Comparison of ENCODE assay signal across 1 cellular context in the genomic region with DNA sequence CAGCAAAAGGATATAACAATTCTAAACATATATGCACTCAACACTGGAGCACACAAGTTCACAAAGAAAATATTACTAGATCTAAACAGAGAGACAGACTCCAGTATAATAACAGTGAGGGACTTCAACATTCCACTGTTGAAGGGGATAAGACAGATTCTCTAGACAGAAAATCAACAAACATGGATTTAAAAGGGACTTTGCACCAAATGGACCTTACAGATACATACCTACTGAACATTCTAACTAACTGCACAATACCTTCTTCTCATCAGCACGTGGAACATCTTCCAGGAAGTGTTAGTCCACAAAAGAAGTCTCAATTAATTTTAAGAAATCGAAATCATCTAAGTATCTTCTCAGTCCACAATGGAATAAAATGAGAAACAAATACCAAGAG.
A peak's percentile ranks its signal among the peaks of the same experiment; 100 is the strongest.
TF ChIP-seq lines count a peak whose summit lies in the region.

No MANE protein-coding gene starts in this region.

TF ChIP-seq in HepG2, 621 proteins besides CTCF, POLR2A, EP300 and RAD21 (continues in another document):
- TF ChIP-seq MIXL1 (CRISPR knock-in tag; IDR thresholded peaks at IDR 0.05) (peak; percentile 49; the same call in 1 of the 2 replicates), NR2F6 (IDR thresholded peaks at IDR 0.05) (no peak), NR2F6 (CRISPR knock-in tag; IDR thresholded peaks at IDR 0.05) (0 out of 2 replicates have a peak, but pooled peaks have one; percentile 16), NCOR1 (IDR thresholded peaks at IDR 0.05; ENCODE audit: borderline replicate concordance, low read length) (peak; percentile 45; the same call in 1 of the 2 replicates), ZBTB8A (CRISPR knock-in tag; IDR thresholded peaks at IDR 0.05; ENCODE audit: borderline replicate concordance, low read depth) (no peak), MED13 (CRISPR knock-in tag; IDR thresholded peaks at IDR 0.05) (no peak), SIN3A (IDR thresholded peaks at IDR 0.05; ENCODE audit: borderline replicate concordance, low read depth, low read length) (no peak), MIER2 (CRISPR knock-in tag; IDR thresholded peaks at IDR 0.05) (peak; percentile 44; the same call in 1 of the 2 replicates), ZFAT (CRISPR knock-in tag; conservative IDR thresholded peaks at IDR 0.05) (no peak), GFI1 (CRISPR knock-in tag; IDR thresholded peaks at IDR 0.05; ENCODE audit: borderline replicate concordance) (0 out of 2 replicates have a peak, but pooled peaks have one; percentile 49), KLF16 (CRISPR knock-in tag; IDR thresholded peaks at IDR 0.05) (0 out of 4 replicates have a peak, but pooled peaks of 1 of the 2 experiments have one; percentile 26), HNF4A (CRISPR knock-in tag; IDR thresholded peaks at IDR 0.05) (peak; percentile 87), AGO1 (IDR thresholded peaks at IDR 0.05; ENCODE audit: low read depth, low read length, poor library complexity, severe bottlenecking) (no peak), NR2C2 (CRISPR knock-in tag; IDR thresholded peaks at IDR 0.05; ENCODE audit: borderline replicate concordance) (no peak), ZNF317 (CRISPR knock-in tag; IDR thresholded peaks at IDR 0.05) (peak; percentile 94), ZBTB7B (CRISPR knock-in tag; IDR thresholded peaks at IDR 0.05) (0 out of 2 replicates have a peak, but pooled peaks have one; percentile 27), ZNF432 (CRISPR knock-in tag; IDR thresholded peaks at IDR 0.05; ENCODE audit: borderline replicate concordance) (no peak), AKAP8 (CRISPR knock-in tag; IDR thresholded peaks at IDR 0.05) (no peak), IRF2 (CRISPR knock-in tag; IDR thresholded peaks at IDR 0.05) (0 out of 2 replicates have a peak, but pooled peaks have one; percentile 46), MXD4 (CRISPR knock-in tag; IDR thresholded peaks at IDR 0.05) (no peak), SSRP1 (CRISPR knock-in tag; IDR thresholded peaks at IDR 0.05) (no peak), TEAD3 (CRISPR knock-in tag; optimal IDR thresholded peaks at IDR 0.05; ENCODE audit: borderline replicate concordance) (peak; percentile 63), SOX5 (CRISPR knock-in tag; IDR thresholded peaks at IDR 0.05; ENCODE audit: borderline replicate concordance) (peak; percentile 52; the same call in 1 of the 2 replicates), ZNF792 (CRISPR knock-in tag; IDR thresholded peaks at IDR 0.05) (0 out of 2 replicates have a peak, but pooled peaks have one; percentile 39), MIER3 (CRISPR knock-in tag; IDR thresholded peaks at IDR 0.05; ENCODE audit: borderline replicate concordance) (peak; percentile 43; the same call in 1 of the 2 replicates), ELF1 (CRISPR knock-in tag; IDR thresholded peaks at IDR 0.05) (0 out of 2 replicates have a peak, but pooled peaks have one; percentile 14), SPEN (CRISPR knock-in tag; IDR thresholded peaks at IDR 0.05; ENCODE audit: low read depth) (no peak), DMAP1 (CRISPR knock-in tag; IDR thresholded peaks at IDR 0.05) (0 out of 2 replicates have a peak, but pooled peaks have one; percentile 43)
- TF ChIP-seq, protein P1, sequence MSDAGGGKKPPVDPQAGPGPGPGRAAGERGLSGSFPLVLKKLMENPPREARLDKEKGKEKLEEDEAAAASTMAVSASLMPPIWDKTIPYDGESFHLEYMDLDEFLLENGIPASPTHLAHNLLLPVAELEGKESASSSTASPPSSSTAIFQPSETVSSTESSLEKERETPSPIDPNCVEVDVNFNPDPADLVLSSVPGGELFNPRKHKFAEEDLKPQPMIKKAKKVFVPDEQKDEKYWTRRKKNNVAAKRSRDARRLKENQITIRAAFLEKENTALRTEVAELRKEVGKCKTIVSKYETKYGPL (CRISPR knock-in tag; IDR thresholded peaks at IDR 0.05), result no peak
- TF ChIP-seq, protein P2, sequence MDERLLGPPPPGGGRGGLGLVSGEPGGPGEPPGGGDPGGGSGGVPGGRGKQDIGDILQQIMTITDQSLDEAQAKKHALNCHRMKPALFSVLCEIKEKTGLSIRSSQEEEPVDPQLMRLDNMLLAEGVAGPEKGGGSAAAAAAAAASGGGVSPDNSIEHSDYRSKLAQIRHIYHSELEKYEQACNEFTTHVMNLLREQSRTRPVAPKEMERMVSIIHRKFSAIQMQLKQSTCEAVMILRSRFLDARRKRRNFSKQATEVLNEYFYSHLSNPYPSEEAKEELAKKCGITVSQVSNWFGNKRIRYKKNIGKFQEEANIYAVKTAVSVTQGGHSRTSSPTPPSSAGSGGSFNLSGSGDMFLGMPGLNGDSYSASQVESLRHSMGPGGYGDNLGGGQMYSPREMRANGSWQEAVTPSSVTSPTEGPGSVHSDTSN (CRISPR knock-in tag; IDR thresholded peaks at IDR 0.05), result no peak
- TF ChIP-seq, protein P3, sequence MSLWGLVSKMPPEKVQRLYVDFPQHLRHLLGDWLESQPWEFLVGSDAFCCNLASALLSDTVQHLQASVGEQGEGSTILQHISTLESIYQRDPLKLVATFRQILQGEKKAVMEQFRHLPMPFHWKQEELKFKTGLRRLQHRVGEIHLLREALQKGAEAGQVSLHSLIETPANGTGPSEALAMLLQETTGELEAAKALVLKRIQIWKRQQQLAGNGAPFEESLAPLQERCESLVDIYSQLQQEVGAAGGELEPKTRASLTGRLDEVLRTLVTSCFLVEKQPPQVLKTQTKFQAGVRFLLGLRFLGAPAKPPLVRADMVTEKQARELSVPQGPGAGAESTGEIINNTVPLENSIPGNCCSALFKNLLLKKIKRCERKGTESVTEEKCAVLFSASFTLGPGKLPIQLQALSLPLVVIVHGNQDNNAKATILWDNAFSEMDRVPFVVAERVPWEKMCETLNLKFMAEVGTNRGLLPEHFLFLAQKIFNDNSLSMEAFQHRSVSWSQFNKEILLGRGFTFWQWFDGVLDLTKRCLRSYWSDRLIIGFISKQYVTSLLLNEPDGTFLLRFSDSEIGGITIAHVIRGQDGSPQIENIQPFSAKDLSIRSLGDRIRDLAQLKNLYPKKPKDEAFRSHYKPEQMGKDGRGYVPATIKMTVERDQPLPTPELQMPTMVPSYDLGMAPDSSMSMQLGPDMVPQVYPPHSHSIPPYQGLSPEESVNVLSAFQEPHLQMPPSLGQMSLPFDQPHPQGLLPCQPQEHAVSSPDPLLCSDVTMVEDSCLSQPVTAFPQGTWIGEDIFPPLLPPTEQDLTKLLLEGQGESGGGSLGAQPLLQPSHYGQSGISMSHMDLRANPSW (CRISPR knock-in tag; IDR thresholded peaks at IDR 0.05; ENCODE audit: borderline replicate concordance), result no peak
- TF ChIP-seq, protein P4, sequence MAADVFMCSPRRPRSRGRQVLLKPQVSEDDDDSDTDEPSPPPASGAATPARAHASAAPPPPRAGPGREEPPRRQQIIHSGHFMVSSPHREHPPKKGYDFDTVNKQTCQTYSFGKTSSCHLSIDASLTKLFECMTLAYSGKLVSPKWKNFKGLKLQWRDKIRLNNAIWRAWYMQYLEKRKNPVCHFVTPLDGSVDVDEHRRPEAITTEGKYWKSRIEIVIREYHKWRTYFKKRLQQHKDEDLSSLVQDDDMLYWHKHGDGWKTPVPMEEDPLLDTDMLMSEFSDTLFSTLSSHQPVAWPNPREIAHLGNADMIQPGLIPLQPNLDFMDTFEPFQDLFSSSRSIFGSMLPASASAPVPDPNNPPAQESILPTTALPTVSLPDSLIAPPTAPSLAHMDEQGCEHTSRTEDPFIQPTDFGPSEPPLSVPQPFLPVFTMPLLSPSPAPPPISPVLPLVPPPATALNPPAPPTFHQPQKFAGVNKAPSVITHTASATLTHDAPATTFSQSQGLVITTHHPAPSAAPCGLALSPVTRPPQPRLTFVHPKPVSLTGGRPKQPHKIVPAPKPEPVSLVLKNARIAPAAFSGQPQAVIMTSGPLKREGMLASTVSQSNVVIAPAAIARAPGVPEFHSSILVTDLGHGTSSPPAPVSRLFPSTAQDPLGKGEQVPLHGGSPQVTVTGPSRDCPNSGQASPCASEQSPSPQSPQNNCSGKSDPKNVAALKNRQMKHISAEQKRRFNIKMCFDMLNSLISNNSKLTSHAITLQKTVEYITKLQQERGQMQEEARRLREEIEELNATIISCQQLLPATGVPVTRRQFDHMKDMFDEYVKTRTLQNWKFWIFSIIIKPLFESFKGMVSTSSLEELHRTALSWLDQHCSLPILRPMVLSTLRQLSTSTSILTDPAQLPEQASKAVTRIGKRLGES (CRISPR knock-in tag; IDR thresholded peaks at IDR 0.05; ENCODE audit: borderline replicate concordance), result no peak
- TF ChIP-seq, protein P5, sequence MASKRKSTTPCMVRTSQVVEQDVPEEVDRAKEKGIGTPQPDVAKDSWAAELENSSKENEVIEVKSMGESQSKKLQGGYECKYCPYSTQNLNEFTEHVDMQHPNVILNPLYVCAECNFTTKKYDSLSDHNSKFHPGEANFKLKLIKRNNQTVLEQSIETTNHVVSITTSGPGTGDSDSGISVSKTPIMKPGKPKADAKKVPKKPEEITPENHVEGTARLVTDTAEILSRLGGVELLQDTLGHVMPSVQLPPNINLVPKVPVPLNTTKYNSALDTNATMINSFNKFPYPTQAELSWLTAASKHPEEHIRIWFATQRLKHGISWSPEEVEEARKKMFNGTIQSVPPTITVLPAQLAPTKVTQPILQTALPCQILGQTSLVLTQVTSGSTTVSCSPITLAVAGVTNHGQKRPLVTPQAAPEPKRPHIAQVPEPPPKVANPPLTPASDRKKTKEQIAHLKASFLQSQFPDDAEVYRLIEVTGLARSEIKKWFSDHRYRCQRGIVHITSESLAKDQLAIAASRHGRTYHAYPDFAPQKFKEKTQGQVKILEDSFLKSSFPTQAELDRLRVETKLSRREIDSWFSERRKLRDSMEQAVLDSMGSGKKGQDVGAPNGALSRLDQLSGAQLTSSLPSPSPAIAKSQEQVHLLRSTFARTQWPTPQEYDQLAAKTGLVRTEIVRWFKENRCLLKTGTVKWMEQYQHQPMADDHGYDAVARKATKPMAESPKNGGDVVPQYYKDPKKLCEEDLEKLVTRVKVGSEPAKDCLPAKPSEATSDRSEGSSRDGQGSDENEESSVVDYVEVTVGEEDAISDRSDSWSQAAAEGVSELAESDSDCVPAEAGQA (IDR thresholded peaks at IDR 0.05; ENCODE audit: low read depth), result no peak
- TF ChIP-seq, protein P5 (CRISPR knock-in tag; IDR thresholded peaks at IDR 0.05; ENCODE audit: borderline replicate concordance), result no peak
- TF ChIP-seq, protein P6, sequence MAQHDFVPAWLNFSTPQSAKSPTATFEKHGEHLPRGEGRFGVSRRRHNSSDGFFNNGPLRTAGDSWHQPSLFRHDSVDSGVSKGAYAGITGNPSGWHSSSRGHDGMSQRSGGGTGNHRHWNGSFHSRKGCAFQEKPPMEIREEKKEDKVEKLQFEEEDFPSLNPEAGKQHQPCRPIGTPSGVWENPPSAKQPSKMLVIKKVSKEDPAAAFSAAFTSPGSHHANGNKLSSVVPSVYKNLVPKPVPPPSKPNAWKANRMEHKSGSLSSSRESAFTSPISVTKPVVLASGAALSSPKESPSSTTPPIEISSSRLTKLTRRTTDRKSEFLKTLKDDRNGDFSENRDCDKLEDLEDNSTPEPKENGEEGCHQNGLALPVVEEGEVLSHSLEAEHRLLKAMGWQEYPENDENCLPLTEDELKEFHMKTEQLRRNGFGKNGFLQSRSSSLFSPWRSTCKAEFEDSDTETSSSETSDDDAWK (CRISPR knock-in tag; IDR thresholded peaks at IDR 0.05), result no peak
- TF ChIP-seq, protein P7, sequence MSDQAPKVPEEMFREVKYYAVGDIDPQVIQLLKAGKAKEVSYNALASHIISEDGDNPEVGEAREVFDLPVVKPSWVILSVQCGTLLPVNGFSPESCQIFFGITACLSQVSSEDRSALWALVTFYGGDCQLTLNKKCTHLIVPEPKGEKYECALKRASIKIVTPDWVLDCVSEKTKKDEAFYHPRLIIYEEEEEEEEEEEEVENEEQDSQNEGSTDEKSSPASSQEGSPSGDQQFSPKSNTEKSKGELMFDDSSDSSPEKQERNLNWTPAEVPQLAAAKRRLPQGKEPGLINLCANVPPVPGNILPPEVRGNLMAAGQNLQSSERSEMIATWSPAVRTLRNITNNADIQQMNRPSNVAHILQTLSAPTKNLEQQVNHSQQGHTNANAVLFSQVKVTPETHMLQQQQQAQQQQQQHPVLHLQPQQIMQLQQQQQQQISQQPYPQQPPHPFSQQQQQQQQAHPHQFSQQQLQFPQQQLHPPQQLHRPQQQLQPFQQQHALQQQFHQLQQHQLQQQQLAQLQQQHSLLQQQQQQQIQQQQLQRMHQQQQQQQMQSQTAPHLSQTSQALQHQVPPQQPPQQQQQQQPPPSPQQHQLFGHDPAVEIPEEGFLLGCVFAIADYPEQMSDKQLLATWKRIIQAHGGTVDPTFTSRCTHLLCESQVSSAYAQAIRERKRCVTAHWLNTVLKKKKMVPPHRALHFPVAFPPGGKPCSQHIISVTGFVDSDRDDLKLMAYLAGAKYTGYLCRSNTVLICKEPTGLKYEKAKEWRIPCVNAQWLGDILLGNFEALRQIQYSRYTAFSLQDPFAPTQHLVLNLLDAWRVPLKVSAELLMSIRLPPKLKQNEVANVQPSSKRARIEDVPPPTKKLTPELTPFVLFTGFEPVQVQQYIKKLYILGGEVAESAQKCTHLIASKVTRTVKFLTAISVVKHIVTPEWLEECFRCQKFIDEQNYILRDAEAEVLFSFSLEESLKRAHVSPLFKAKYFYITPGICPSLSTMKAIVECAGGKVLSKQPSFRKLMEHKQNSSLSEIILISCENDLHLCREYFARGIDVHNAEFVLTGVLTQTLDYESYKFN (CRISPR knock-in tag; conservative IDR thresholded peaks at IDR 0.05), result peak; percentile 63
- TF ChIP-seq, protein P8, sequence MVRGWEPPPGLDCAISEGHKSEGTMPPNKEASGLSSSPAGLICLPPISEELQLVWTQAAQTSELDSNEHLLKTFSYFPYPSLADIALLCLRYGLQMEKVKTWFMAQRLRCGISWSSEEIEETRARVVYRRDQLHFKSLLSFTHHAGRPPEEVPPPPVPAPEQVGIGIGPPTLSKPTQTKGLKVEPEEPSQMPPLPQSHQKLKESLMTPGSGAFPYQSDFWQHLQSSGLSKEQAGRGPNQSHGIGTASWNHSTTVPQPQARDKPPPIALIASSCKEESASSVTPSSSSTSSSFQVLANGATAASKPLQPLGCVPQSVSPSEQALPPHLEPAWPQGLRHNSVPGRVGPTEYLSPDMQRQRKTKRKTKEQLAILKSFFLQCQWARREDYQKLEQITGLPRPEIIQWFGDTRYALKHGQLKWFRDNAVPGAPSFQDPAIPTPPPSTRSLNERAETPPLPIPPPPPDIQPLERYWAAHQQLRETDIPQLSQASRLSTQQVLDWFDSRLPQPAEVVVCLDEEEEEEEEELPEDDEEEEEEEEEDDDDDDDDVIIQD (CRISPR knock-in tag; IDR thresholded peaks at IDR 0.05; ENCODE audit: low read depth), result peak; percentile 75; the same call in 1 of the 2 replicates
